In genomic region chr18:63198868-63199742, GRCh38 we compare ENCODE assay signal across 19 cellular contexts.
DNase-seq lines count a peak whose midpoint lies in the region; ATAC-seq, FAIRE-seq and TF ChIP-seq lines count a peak whose summit lies in the region.
"Had no signal": no experiment of that assay in that cellular context is flagged by ENCODE, and none has a peak within 500 bp of the region (broad histone marks: within the 10 kb centered on the region; RNA-seq: fewer than 3 reads in every experiment).

No MANE protein-coding gene starts in this region.

- intact Hi-C loops in breast epithelium (cut with DNase I; ENCODE audit: low total_unique reads) (no loop called here), mammary epithelial cell (cut with micrococcal nuclease) (no loop called here), GM12878 (cut with micrococcal nuclease; ENCODE audit: unreplicated experiment) (no loop called here), uterus (cut with DNase I; ENCODE audit: low total_unique reads) (no loop called here)

- H3K79me2 ChIP-seq in mammary epithelial cell (ENCODE audit: insufficient read depth, low read length) (no peaks in the 10 kb centered on the region), GM12878 (ENCODE audit: control insufficient read depth, insufficient read depth, low read length) (peaks cover 65% of the 10 kb centered on the region)

- 94% methylated on average over 5 of the region's 5 CpGs for WGBS in mammary epithelial cell (ENCODE audit: low coverage, missing lambda C conversion rate)
- WGBS in GM12878 (ENCODE audit: insufficient coverage, insufficient replicate concordance, low lambda C conversion rate, missing lambda C conversion rate): 100% methylated on average over 5 of the region's 5 CpGs

- no peaks in the 10 kb centered on the region for H3K27me3 ChIP-seq in breast epithelium
- H3K27me3 ChIP-seq in mammary epithelial cell (ENCODE audit: insufficient read depth, low read length): no peaks in the 10 kb centered on the region
- H3K27me3 ChIP-seq in GM12878 (replicated peaks in 1 of 2; ENCODE audit: control insufficient read depth in 2 of 2, insufficient read depth in 2 of 2, low read length in 1 of 2): no peaks in the 10 kb centered on the region
- no peaks in the 10 kb centered on the region for H3K27me3 ChIP-seq in mucosa of rectum (ENCODE audit: control insufficient read depth in 2 of 2, insufficient read depth in 2 of 2, low read length in 2 of 2)
- H3K27me3 ChIP-seq in uterus: no peaks in the 10 kb centered on the region
- H3K27me3 ChIP-seq: esophagus muscularis mucosa, right atrium auricular region, transverse colon had no signal

- H3K4me3 ChIP-seq in breast epithelium (peak overlapping the region in 1 of 3 donors; percentile 31), mammary epithelial cell (replicated peaks in 1 of 3; ENCODE audit: insufficient read depth in 1 of 3, low read depth in 2 of 3, low read length in 3 of 3) (no peak overlapping the region), GM12878 (no peak overlapping the region), mucosa of rectum (ENCODE audit: low read length in 2 of 2) (peak overlapping the region; percentile 39 to 55), uterus (no peak overlapping the region)
- H3K4me3 ChIP-seq: esophagus muscularis mucosa, right atrium auricular region had no signal

- no peak overlapping the region for H3K27ac Mint-ChIP-seq in activated naive CD8-positive, alpha-beta T cell treated with anti-CD3 and anti-CD28 coated beads for 36 hours
- H3K27ac Mint-ChIP-seq: stimulated activated effector memory CD8-positive, alpha-beta T cell treated with anti-CD3 and anti-CD28 coated beads, Interleukin-12 subunit alpha, Interleukin-12 subunit beta, amount 100 ng/mL, for 72 hours had no signal

- TF ChIP-seq CTCF in breast epithelium (IDR thresholded peaks at IDR 0.05): no peak
- no peak for TF ChIP-seq CTCF in mammary epithelial cell (conservative IDR thresholded peaks at IDR 0.05 in 1 of 2, IDR thresholded peaks at IDR 0.05 in 1 of 2; ENCODE audit: extremely low read depth in 1 of 2, insufficient read depth in 1 of 2, low read depth in 1 of 2, low read length in 2 of 2)
- no peak for TF ChIP-seq CTCF in GM12878 (IDR thresholded peaks at IDR 0.05 in 2 of 3, conservative IDR thresholded peaks at IDR 0.05 in 1 of 3; ENCODE audit: control insufficient read depth in 2 of 3, extremely low read depth in 1 of 3, insufficient read depth in 1 of 3, low read depth in 3 of 3, low read length in 3 of 3)
- TF ChIP-seq CTCF in uterus (IDR thresholded peaks at IDR 0.05): no peak

- H2AFZ ChIP-seq in mammary epithelial cell (ENCODE audit: low read depth, low read length) (no peak overlapping the region), GM12878 (ENCODE audit: control insufficient read depth, low read depth, low read length) (no peak overlapping the region)

- POLR2A ChIA-PET in GM12878 (lab: Charles Lee): no interaction called here

- peak; percentile 52 for FAIRE-seq in GM12878 (lab: Jason Lieb, UNC)
- FAIRE-seq: TTC549 had no signal

- H3K36me3 Mint-ChIP-seq in activated naive CD8-positive, alpha-beta T cell treated with anti-CD3 and anti-CD28 coated beads for 36 hours: peaks cover 11% of the 10 kb centered on the region

- ATAC-seq in GM12878 (no peak), GM21526 (IDR thresholded peaks at IDR 0.05; ENCODE audit: low FRiP score, unreplicated experiment) (no peak)
- ATAC-seq: left colon had no signal

- no peaks in the 10 kb centered on the region for H3K36me3 ChIP-seq in breast epithelium
- H3K36me3 ChIP-seq in mammary epithelial cell (ENCODE audit: insufficient read depth, low read length): no peaks in the 10 kb centered on the region
- no peaks in the 10 kb centered on the region; a peak in 1 of 4 replicates for H3K36me3 ChIP-seq in GM12878 (ENCODE audit: control insufficient read depth in 2 of 2, insufficient read depth in 2 of 2, low read length in 1 of 2)
- H3K36me3 ChIP-seq in mucosa of rectum (ENCODE audit: control insufficient read depth in 2 of 2, insufficient read depth in 2 of 2, low read length in 2 of 2): no peaks in the 10 kb centered on the region
- H3K36me3 ChIP-seq in uterus: no peaks in the 10 kb centered on the region
- H3K36me3 ChIP-seq: esophagus muscularis mucosa, right atrium auricular region, transverse colon had no signal

- TF ChIP-seq EP300 in GM12878 (IDR thresholded peaks at IDR 0.05; ENCODE audit: borderline replicate concordance in 1 of 2, control insufficient read depth in 1 of 2, low read depth in 2 of 2, low read length in 2 of 2): no peak

- SMC1A ChIA-PET in GM12878 (lab: Charles Lee; ENCODE audit: uncharacterized antibody, unreplicated experiment): no interaction called here

- no peaks in the 10 kb centered on the region for H3K9me3 ChIP-seq in breast epithelium
- no peaks in the 10 kb centered on the region for H3K9me3 ChIP-seq in mammary epithelial cell (replicated peaks; ENCODE audit: insufficient read depth, low read length)
- H3K9me3 ChIP-seq in GM12878 (replicated peaks; ENCODE audit: control insufficient read depth, insufficient read depth, low read length): no peaks in the 10 kb centered on the region
- no peaks in the 10 kb centered on the region for H3K9me3 ChIP-seq in mucosa of rectum (ENCODE audit: control insufficient read depth in 2 of 2, low read length in 2 of 2)
- H3K9me3 ChIP-seq in uterus: no peaks in the 10 kb centered on the region
- H3K9me3 ChIP-seq: esophagus muscularis mucosa, right atrium auricular region, transverse colon had no signal

- no peaks in the 10 kb centered on the region for H4K20me1 ChIP-seq in mammary epithelial cell (ENCODE audit: insufficient read depth, low read length)
- no peaks in the 10 kb centered on the region for H4K20me1 ChIP-seq in GM12878 (ENCODE audit: control insufficient read depth, insufficient read depth)

- TF ChIP-seq POLR2A in breast epithelium (IDR thresholded peaks at IDR 0.05): no peak
- no peak for TF ChIP-seq POLR2A in GM12878 (IDR thresholded peaks at IDR 0.05; ENCODE audit: low read depth, low read length)
- TF ChIP-seq POLR2A in uterus (IDR thresholded peaks at IDR 0.05): no peak

- CTCF ChIA-PET in mammary epithelial cell (lab: Charles Lee; ENCODE audit: low non-redundant PET): no interaction called here
- CTCF ChIA-PET in GM12878 (lab: Yijun Ruan, JAX): no interaction called here

- no peaks in the 10 kb centered on the region for H3K27me3 Mint-ChIP-seq in activated naive CD8-positive, alpha-beta T cell treated with anti-CD3 and anti-CD28 coated beads for 36 hours

- H3K27ac ChIP-seq in breast epithelium (peak overlapping the region; percentile 5 to 57), mammary epithelial cell (ENCODE audit: insufficient read depth, low read depth, low read length) (no peak overlapping the region), GM12878 (ENCODE audit: control insufficient read depth, insufficient read depth) (peak overlapping the region; percentile 64), mucosa of rectum (ENCODE audit: low read depth in 2 of 2, low read length in 2 of 2) (peak overlapping the region in 1 of 2 donors; percentile 26), uterus (peak overlapping the region; percentile 9 to 30)
- H3K27ac ChIP-seq: 22Rv1, esophagus muscularis mucosa, right atrium auricular region, transverse colon had no signal

- no peak overlapping the region for H3K4me2 ChIP-seq in mammary epithelial cell (ENCODE audit: insufficient read depth, low read depth, low read length)
- peak overlapping the region; percentile 6 for H3K4me2 ChIP-seq in GM12878 (ENCODE audit: control insufficient read depth, insufficient read depth)

- in situ Hi-C loops in mammary epithelial cell (cut with MboI; ENCODE audit: low sequenced_read_pairs in 2 of 2) (no loop called here), GM12878 (cut with MboI) (no loop called here)

- TF ChIP-seq RAD21 in GM12878 (IDR thresholded peaks at IDR 0.05; ENCODE audit: insufficient read depth, low read depth, low read length): no peak

- no peak overlapping the region for H3K4me3 Mint-ChIP-seq in activated naive CD8-positive, alpha-beta T cell treated with anti-CD3 and anti-CD28 coated beads for 36 hours
- H3K4me3 Mint-ChIP-seq: stimulated activated effector memory CD8-positive, alpha-beta T cell treated with anti-CD3 and anti-CD28 coated beads, Interleukin-12 subunit alpha, Interleukin-12 subunit beta, amount 100 ng/mL, for 72 hours had no signal

- RAD21 ChIA-PET in GM12878 (lab: Charles Lee; ENCODE audit: unreplicated experiment): no interaction called here

- H3K9ac ChIP-seq in mammary epithelial cell (ENCODE audit: insufficient read depth, low read length): no peak overlapping the region
- no peak overlapping the region; the same call in 1 of the 2 replicates for H3K9ac ChIP-seq in GM12878 (ENCODE audit: control insufficient read depth, insufficient read depth, low read length)
- H3K9ac ChIP-seq in mucosa of rectum (ENCODE audit: low read depth in 1 of 2, low read length in 2 of 2): peak overlapping the region; percentile 9 to 28

- dilution Hi-C loops in mammary epithelial cell (cut with HindIII; ENCODE audit: low sequenced_read_pairs): no loop called here

- DNase-seq in breast epithelium (ENCODE audit: low spot score in 2 of 2): no peak
- no peak for DNase-seq in mammary epithelial cell
- no peak for DNase-seq in GM12878 (ENCODE audit: low read depth, low spot score)
- no peak for DNase-seq in uterus
- DNase-seq in activated naive CD8-positive, alpha-beta T cell treated with anti-CD3 and anti-CD28 coated beads for 36 hours: no peak
- DNase-seq in NCI-H2081 treated with DMSO at 0.1 percent for 48 hours (lab: John Stamatoyannopoulos, UW): no peak
- DNase-seq: C1 segment of cervical spinal cord, left colon, NCI-H2029, NCI-H510A, SW 1271, transverse colon had no signal

- peaks cover 26% of the 10 kb centered on the region for H3K4me1 Mint-ChIP-seq in activated naive CD8-positive, alpha-beta T cell treated with anti-CD3 and anti-CD28 coated beads for 36 hours

- no peaks in the 10 kb centered on the region for H3K9me3 Mint-ChIP-seq in activated naive CD8-positive, alpha-beta T cell treated with anti-CD3 and anti-CD28 coated beads for 36 hours
- H3K9me3 Mint-ChIP-seq: stimulated activated effector memory CD8-positive, alpha-beta T cell treated with anti-CD3 and anti-CD28 coated beads, Interleukin-12 subunit alpha, Interleukin-12 subunit beta, amount 100 ng/mL, for 72 hours had no signal

- BruUV-seq in mammary epithelial cell (replicated peaks; lab: Mats Ljungman, UMichigan) (no TSS peak), GM12878 (replicated peaks; lab: Mats Ljungman, UMichigan) (no TSS peak)

- H3K4me1 ChIP-seq in breast epithelium: peaks cover 0 to 10% of the 10 kb centered on the region in 2 donors
- H3K4me1 ChIP-seq in mammary epithelial cell (ENCODE audit: insufficient read depth, low read length): peaks cover 4% of the 10 kb centered on the region
- peaks cover 34% of the 10 kb centered on the region for H3K4me1 ChIP-seq in GM12878 (ENCODE audit: control insufficient read depth, insufficient read depth, low read length)
- peaks cover 12 to 30% of the 10 kb centered on the region in 2 donors for H3K4me1 ChIP-seq in mucosa of rectum (ENCODE audit: control insufficient read depth in 2 of 2, insufficient read depth in 2 of 2, low read length in 2 of 2)
- H3K4me1 ChIP-seq in uterus: no peaks in the 10 kb centered on the region

Comparison
In these comparisons a context has a peak if more than half of its experiments do, and no peak if none do; other contexts are left out.
1. H3K4me3 ChIP-seq: peak in mucosa of rectum (2 of 2); none in mammary epithelial cell (0 of 3), GM12878 (single experiment) and uterus (0 of 2).
2. H3K9ac ChIP-seq: peak in mucosa of rectum (2 of 2); none in mammary epithelial cell (single experiment) and GM12878 (single experiment).